In the genomic region with DNA sequence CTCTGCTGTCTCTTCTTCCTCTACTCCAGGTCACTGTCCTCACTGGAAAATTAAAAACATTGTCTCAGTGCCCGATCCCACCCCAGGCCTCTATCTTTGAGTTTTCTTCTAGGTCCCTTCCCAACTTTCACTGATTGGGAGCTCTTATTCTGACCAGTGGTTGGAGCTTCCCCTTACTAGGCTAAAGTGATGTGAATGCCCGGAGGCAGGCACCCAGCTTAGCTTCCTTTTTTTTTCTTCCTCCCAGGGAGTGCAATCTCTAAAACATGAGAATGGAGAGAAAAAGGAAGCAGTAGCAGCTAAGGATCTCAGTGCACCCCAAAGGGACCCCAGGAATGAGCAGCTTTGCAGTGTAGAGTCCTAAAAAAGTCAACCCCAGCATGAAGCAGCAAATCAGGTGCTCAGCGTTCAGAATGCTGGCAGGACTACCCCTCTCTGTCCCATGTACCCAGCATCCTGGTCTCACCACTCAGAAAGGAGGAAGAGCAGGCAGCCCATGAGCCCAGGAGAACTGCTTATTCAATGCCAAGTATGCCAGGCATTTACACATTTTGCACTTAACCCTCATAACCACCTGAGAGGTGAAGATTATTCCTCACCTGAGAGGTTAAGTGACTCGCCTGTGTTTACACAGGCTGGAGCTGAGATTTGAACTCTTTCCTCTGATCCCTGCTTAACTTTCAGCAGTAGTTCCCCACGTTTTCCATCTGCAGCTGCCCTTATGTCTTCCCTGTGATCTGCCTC, we compare ENCODE assay signal across 26 cellular contexts.
DNase-seq lines count a peak whose midpoint lies in the region; ATAC-seq, FAIRE-seq and TF ChIP-seq lines count a peak whose summit lies in the region.
"Had no signal": no experiment of that assay in that cellular context is flagged by ENCODE, and none has a peak within 500 bp of the region (broad histone marks: within the 10 kb centered on the region; RNA-seq: fewer than 3 reads in every experiment).

No MANE protein-coding gene starts in this region.

- intact Hi-C loops in left lung (cut with DNase I), result no loop called here

- H3K27me3 ChIP-seq in bronchial epithelial cell (ENCODE audit: control insufficient read depth, insufficient read depth, low read length) (no peaks in the 10 kb centered on the region), left lung (no peaks in the 10 kb centered on the region)
- H3K27me3 ChIP-seq: BLaER1 treated with 17β-estradiol and CSF1 and Interleukin-3, amounts not matched to agents 10 nM and 100 nM; Peyer's patch had no signal

- no peaks in the 10 kb centered on the region for H3K9me3 ChIP-seq in left lung
- H3K9me3 ChIP-seq: BLaER1 treated with 17β-estradiol and CSF1 and Interleukin-3, amounts not matched to agents 10 nM and 100 nM; Peyer's patch had no signal

- H3K36me3 ChIP-seq in bronchial epithelial cell (ENCODE audit: control insufficient read depth, insufficient read depth, low read length), result no peaks in the 10 kb centered on the region
- H3K36me3 ChIP-seq in left lung, result no peaks in the 10 kb centered on the region
- H3K36me3 ChIP-seq: BLaER1 treated with 17β-estradiol and CSF1 and Interleukin-3, amounts not matched to agents 10 nM and 100 nM; Peyer's patch had no signal

- ATAC-seq in left lung (peak; percentile 91), GM18858 (IDR thresholded peaks at IDR 0.05; ENCODE audit: unreplicated experiment) (no peak), GM19324 (IDR thresholded peaks at IDR 0.05; ENCODE audit: low FRiP score, unreplicated experiment) (no peak)
- ATAC-seq: CD8-positive, alpha-beta T cell; HCT116 had no signal

- DNase-seq in SIG-M5 treated with dmso at 0.1 percent for 504 hours (lab: John Stamatoyannopoulos, UW; ENCODE audit: unreplicated experiment) (peak; percentile 12), SIG-M5 (lab: John Stamatoyannopoulos, UW) (no peak), bronchial epithelial cell (ENCODE audit: low read depth) (no peak), left lung (no peak), GM03348 (ENCODE audit: low spot score) (no peak), NOMO-1 treated with DMSO at 0.1 percent for 48 hours (lab: John Stamatoyannopoulos, UW; ENCODE audit: unreplicated experiment) (no peak)
- DNase-seq: ACHN; CD8-positive, alpha-beta T cell; DND-41; IMR-90; NCI-H1105; NCI-H146; NCI-H2029; NCI-H2171; NCI-H345; NCI-H524; NCI-H82; Peyer's patch had no signal

- H3K4me1 ChIP-seq in left lung, result no peaks in the 10 kb centered on the region
- H3K4me1 ChIP-seq: Peyer's patch had no signal

- no peak overlapping the region for H3K27ac ChIP-seq in left lung
- H3K27ac ChIP-seq: 22Rv1; BLaER1 treated with 17β-estradiol and CSF1 and Interleukin-3, amounts not matched to agents 10 nM and 100 nM; KMS-11; Peyer's patch had no signal

- no peak for TF ChIP-seq CTCF in bronchial epithelial cell (IDR thresholded peaks at IDR 0.05; ENCODE audit: insufficient read depth, low read length, severe bottlenecking)
- no peak for TF ChIP-seq CTCF in left lung (IDR thresholded peaks at IDR 0.05)

- H3K4me3 ChIP-seq in bronchial epithelial cell (ENCODE audit: low read depth, low read length) (no peak overlapping the region), left lung (no peak overlapping the region)
- H3K4me3 ChIP-seq: BLaER1 treated with 17β-estradiol and CSF1 and Interleukin-3, amounts not matched to agents 10 nM and 100 nM; Peyer's patch had no signal

- FAIRE-seq in bronchial epithelial cell (lab: Jason Lieb, UNC), result peak; percentile 13
- FAIRE-seq: GM12891, H1 had no signal
